17 cellular contexts compared by ENCODE assay signal in genomic region chr9:131218370-131218769, GRCh38.
"Had no signal": no experiment of that assay in that cellular context is flagged by ENCODE, and none has a peak within 500 bp of the region (broad histone marks: within the 10 kb centered on the region; RNA-seq: fewer than 3 reads in every experiment).

No MANE protein-coding gene starts in this region.

- H3K27ac ChIP-seq: dorsolateral prefrontal cortex, heart left ventricle, spleen, stomach, thoracic aorta had no signal

- H3K4me3 Mint-ChIP-seq: naive thymus-derived CD8-positive, alpha-beta T cell; stimulated activated memory B cell treated with anti-CD40 and anti-IgM and Interleukin-4, amounts not matched to agents 10 μg/mL and 1 μg/mL and 100 μg/mL, for 72 hours had no signal

- H3K27me3 Mint-ChIP-seq: naive thymus-derived CD8-positive, alpha-beta T cell; stimulated activated memory B cell treated with anti-CD40 and anti-IgM and Interleukin-4, amounts not matched to agents 10 μg/mL and 1 μg/mL and 100 μg/mL, for 72 hours had no signal

- H3K4me1 Mint-ChIP-seq: stimulated activated memory B cell treated with anti-CD40 and anti-IgM and Interleukin-4, amounts not matched to agents 10 μg/mL and 1 μg/mL and 100 μg/mL, for 72 hours had no signal

- H3K27ac Mint-ChIP-seq: stimulated activated memory B cell treated with anti-CD40 and anti-IgM and Interleukin-4, amounts not matched to agents 10 μg/mL and 1 μg/mL and 100 μg/mL, for 72 hours had no signal

- H3K9me3 Mint-ChIP-seq: naive thymus-derived CD8-positive, alpha-beta T cell; stimulated activated memory B cell treated with anti-CD40 and anti-IgM and Interleukin-4, amounts not matched to agents 10 μg/mL and 1 μg/mL and 100 μg/mL, for 72 hours had no signal

- H3K4me3 ChIP-seq: dorsolateral prefrontal cortex, heart left ventricle, mucosa of descending colon, spleen, stomach, thoracic aorta, transverse colon had no signal

- H3K27me3 ChIP-seq: dorsolateral prefrontal cortex, heart left ventricle, spleen, stomach, transverse colon had no signal

- H3K9me3 ChIP-seq: heart left ventricle, mucosa of descending colon, spleen, stomach, thoracic aorta, transverse colon had no signal

- DNase-seq: cortex of kidney; dorsolateral prefrontal cortex; effector CD8-positive, alpha-beta T cell; heart left ventricle; islet precursor cell; mammary epithelial cell; mucosa of descending colon; naive thymus-derived CD8-positive, alpha-beta T cell; spleen; stimulated activated CD4-positive, alpha-beta T cell treated with anti-CD3 and anti-CD28 coated beads, Interleukin-15, amount 100 ng/mL, for 24 hours; stimulated activated CD4-positive, alpha-beta T cell treated with anti-CD3 and anti-CD28 coated beads, Interleukin-1b, Interleukin-23, amount 100 ng/mL, for 48 hours; stimulated activated CD4-positive, alpha-beta T cell treated with anti-CD3 and anti-CD28 coated beads, Interleukin-4, amount 100 ng/mL, for 24 hours; stomach; substantia nigra; transverse colon had no signal

- H3K36me3 ChIP-seq: transverse colon had no signal
